8 cellular contexts compared by ENCODE assay signal in the genomic region with DNA sequence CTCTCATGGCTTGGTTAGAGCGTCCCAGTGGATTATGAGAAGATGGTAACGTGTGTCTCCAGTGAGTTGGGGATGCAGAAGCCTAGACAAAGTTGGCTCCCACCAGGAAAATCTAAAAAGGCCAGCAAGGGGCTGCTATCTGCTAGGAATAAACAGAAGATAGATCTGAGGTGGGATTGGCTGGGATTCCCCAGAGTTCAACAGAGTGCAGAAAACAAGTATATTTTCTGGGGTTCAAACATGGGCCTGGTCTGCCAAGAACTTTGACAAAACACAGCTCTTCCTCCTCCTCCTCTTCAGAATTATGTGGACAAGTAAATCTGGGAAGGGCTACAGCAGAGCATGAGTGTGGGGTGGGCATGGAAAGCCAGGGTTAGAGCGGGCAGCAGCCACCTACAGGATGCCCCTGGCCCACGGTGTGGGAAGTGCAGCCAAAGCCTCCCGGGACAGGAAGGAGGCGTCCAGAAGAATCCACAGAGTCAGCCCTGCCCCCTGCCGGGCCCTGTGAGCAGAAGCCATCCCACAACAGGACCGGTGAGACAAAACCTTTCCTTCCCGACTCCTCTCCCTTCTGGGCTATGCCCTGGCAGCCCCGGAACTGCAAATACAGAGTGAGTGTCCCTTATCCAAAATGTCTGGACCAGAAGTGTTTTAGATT.
DNase-seq lines count a peak whose midpoint lies in the region; ATAC-seq, FAIRE-seq and TF ChIP-seq lines count a peak whose summit lies in the region.

No MANE protein-coding gene starts in this region.

- H3K36me3 Mint-ChIP-seq in activated CD8-positive, alpha-beta T cell treated with anti-CD3 and anti-CD28 coated beads, Interleukin-2, amount 10 ng/mL, durations not matched to agents 7 days and 5 days (ENCODE audit: low read depth): no peaks in the 10 kb centered on the region

- H3K27me3 Mint-ChIP-seq in activated CD8-positive, alpha-beta T cell treated with anti-CD3 and anti-CD28 coated beads, Interleukin-2, amount 10 ng/mL, durations not matched to agents 7 days and 5 days (ENCODE audit: low read depth): peaks cover 13% of the 10 kb centered on the region

- CTCF ChIA-PET in AG04449 (lab: Yijun Ruan, JAX): interaction anchor here (0.7 to 26.6 kb wide), 8 partner anchors 9 to 294 kb away, joined by 3 to 659 read pairs (median 4); no protein-coding TSS in a partner anchor
- CTCF ChIA-PET in activated CD8-positive, alpha-beta T cell treated with anti-CD3 and anti-CD28 coated beads, Interleukin-2, amount 10 ng/mL, durations not matched to agents 7 days and 5 days (lab: Charles Lee): interaction anchor here (0.8 to 3.6 kb wide), 5 partner anchors 11 to 279 kb away, joined by 4 to 28 read pairs (median 4); no protein-coding TSS in a partner anchor

- peaks cover 7% of the 10 kb centered on the region for H3K4me1 Mint-ChIP-seq in activated CD8-positive, alpha-beta T cell treated with anti-CD3 and anti-CD28 coated beads, Interleukin-2, amount 10 ng/mL, durations not matched to agents 7 days and 5 days (ENCODE audit: low read depth)

- peak; percentile 70 for ATAC-seq in activated CD8-positive, alpha-beta T cell treated with anti-CD3 and anti-CD28 coated beads, Interleukin-2, amount 10 ng/mL, durations not matched to agents 7 days and 5 days
- peak; percentile 45 for ATAC-seq in Right ventricle myocardium superior (ENCODE audit: poor library complexity)
- ATAC-seq in GM18907 (IDR thresholded peaks at IDR 0.05; ENCODE audit: unreplicated experiment): no peak

- in situ Hi-C loops in HAP-1 (cut with MboI; ENCODE audit: low sequenced_read_pairs): no loop called here

- H3K4me3 Mint-ChIP-seq in activated CD8-positive, alpha-beta T cell treated with anti-CD3 and anti-CD28 coated beads, Interleukin-2, amount 10 ng/mL, durations not matched to agents 7 days and 5 days: no peak overlapping the region

- H3K9me3 Mint-ChIP-seq in activated CD8-positive, alpha-beta T cell treated with anti-CD3 and anti-CD28 coated beads, Interleukin-2, amount 10 ng/mL, durations not matched to agents 7 days and 5 days (ENCODE audit: insufficient read depth): no peaks in the 10 kb centered on the region

- POLR2A ChIA-PET in AG04449 (lab: Yijun Ruan, JAX): no interaction called here
- POLR2A ChIA-PET in activated CD8-positive, alpha-beta T cell treated with anti-CD3 and anti-CD28 coated beads, Interleukin-2, amount 10 ng/mL, durations not matched to agents 7 days and 5 days (lab: Charles Lee): no interaction called here

- H3K36me3 ChIP-seq in HAP-1 (replicated peaks): no peaks in the 10 kb centered on the region
- H3K36me3 ChIP-seq in small intestine (ENCODE audit: control insufficient read depth in 2 of 2, insufficient read depth in 2 of 2, low read length in 2 of 2): no peaks in the 10 kb centered on the region

- FAIRE-seq in small intestine (lab: Jason Lieb, UNC): no peak

- no peaks in the 10 kb centered on the region; the same call in 1 of the 2 replicates for H3K9me3 ChIP-seq in HAP-1
- H3K9me3 ChIP-seq in small intestine (ENCODE audit: control insufficient read depth, low read depth): no peaks in the 10 kb centered on the region

- H3K27me3 ChIP-seq in HAP-1 (ENCODE audit: low read depth) (peaks cover 15% of the 10 kb centered on the region; the same call in 1 of the 2 replicates), small intestine (ENCODE audit: control insufficient read depth in 2 of 2, insufficient read depth in 2 of 2, low read length in 2 of 2) (no peaks in the 10 kb centered on the region)

- 42 to 44% (median 43%) methylated on average over 10 of the region's 10 CpGs for WGBS in small intestine, 3 donors

- no peaks in the 10 kb centered on the region for H3K4me1 ChIP-seq in HAP-1
- no peaks in the 10 kb centered on the region for H3K4me1 ChIP-seq in small intestine (ENCODE audit: control insufficient read depth in 2 of 2, insufficient read depth in 1 of 2, low read depth in 1 of 2, low read length in 1 of 2)

- DNase-seq in AG04449 (ENCODE audit: low read depth, low spot score): no peak
- peak; percentile 31 to 70 for DNase-seq in HAP-1 (ENCODE audit: low spot score in 2 of 2)
- peak; percentile 44 for DNase-seq in activated CD8-positive, alpha-beta T cell treated with anti-CD3 and anti-CD28 coated beads, Interleukin-2, amount 10 ng/mL, durations not matched to agents 7 days and 5 days
- DNase-seq in Right ventricle myocardium superior: peak; percentile 70
- peak; percentile 62 for DNase-seq in small intestine
- no peak for DNase-seq in NCI-H446 treated with DMSO at 0.1 percent for 48 hours (lab: John Stamatoyannopoulos, UW)
- DNase-seq in NCI-H226: no peak

- H3K4me3 ChIP-seq in AG04449 (ENCODE audit: low read depth, low read length): no peak overlapping the region
- H3K4me3 ChIP-seq in HAP-1: no peak overlapping the region
- no peak overlapping the region for H3K4me3 ChIP-seq in small intestine (ENCODE audit: low read depth in 1 of 2, low read length in 2 of 2)

- H3K27ac ChIP-seq in small intestine (ENCODE audit: low read depth in 1 of 2, low read length in 1 of 2): no peak overlapping the region

- no peak overlapping the region for H3K27ac Mint-ChIP-seq in activated CD8-positive, alpha-beta T cell treated with anti-CD3 and anti-CD28 coated beads, Interleukin-2, amount 10 ng/mL, durations not matched to agents 7 days and 5 days

- intact Hi-C loops in Right ventricle myocardium superior (cut with DNase I): no loop called here

- TF ChIP-seq CTCF in AG04449 (IDR thresholded peaks at IDR 0.05; ENCODE audit: insufficient read depth, low read length, missing control alignments): peak; percentile 38

Comparison
In these comparisons a context has a peak if more than half of its experiments do, and no peak if none do; other contexts are left out.
1. DNase-seq: peak in HAP-1 (2 of 2), activated CD8-positive, alpha-beta T cell treated with anti-CD3 and anti-CD28 coated beads, Interleukin-2, amount 10 ng/mL, durations not matched to agents 7 days and 5 days (single experiment), Right ventricle myocardium superior (single experiment) and small intestine (single experiment); none in AG04449 (single experiment), NCI-H446 treated with DMSO at 0.1 percent for 48 hours (single experiment) and NCI-H226 (single experiment).